ENCODE assay signal across 10 cellular contexts in the genomic region with DNA sequence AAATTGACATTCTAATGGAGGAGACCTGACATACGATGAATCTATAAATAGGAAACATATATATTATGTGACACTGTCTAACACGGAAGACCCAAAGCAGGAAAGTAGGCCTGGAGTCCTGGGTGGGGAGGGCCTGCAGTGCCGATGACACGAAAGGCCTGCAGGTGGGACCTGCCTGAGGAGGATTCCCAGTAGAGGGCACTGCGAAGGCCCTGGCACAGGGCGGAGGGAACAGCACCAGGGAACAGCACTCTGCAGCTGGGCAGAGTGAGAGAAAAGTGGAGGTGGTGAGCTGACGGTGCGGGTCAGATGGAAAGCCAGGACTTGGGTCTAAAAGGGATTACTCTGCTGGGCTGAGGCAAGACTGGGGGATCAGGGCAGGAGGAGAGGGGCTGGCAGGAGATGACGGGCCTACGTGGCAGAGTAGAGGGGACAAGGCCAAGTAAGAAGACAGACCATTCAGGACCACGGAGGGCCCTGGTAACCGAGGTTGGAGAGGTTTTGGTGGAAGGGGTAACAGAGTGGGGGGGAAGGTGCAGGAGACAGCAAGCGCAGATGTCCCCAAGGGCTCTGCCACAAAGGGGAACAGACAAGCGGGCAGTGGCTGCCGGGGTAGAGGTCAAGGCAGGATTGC. TPM values are rescaled to one million over a fixed set of nuclear protein-coding genes. Genes with fewer than 3 reads are reported as not detected.
DNase-seq lines count a peak whose midpoint lies in the region; ATAC-seq and TF ChIP-seq lines count a peak whose summit lies in the region.
"Had no signal": no experiment of that assay in that cellular context is flagged by ENCODE, and none has a peak within 500 bp of the region (broad histone marks: within the 10 kb centered on the region; RNA-seq: fewer than 3 reads in every experiment).

No MANE protein-coding gene starts in this region.

- H3K4me1 ChIP-seq in CD8-positive, alpha-beta T cell (ENCODE audit: insufficient read depth, low read length), result no peaks in the 10 kb centered on the region
- H3K4me1 ChIP-seq in liver (ENCODE audit: control insufficient read depth in 4 of 4, insufficient read depth in 4 of 4, low read length in 3 of 4), result peaks cover 0 to under 1% (median under 1%) of the 10 kb centered on the region in 4 donors
- H3K4me1 ChIP-seq in smooth muscle cell (ENCODE audit: low read depth), result no peaks in the 10 kb centered on the region

- WGBS in liver, result 85% methylated on average over 15 of the region's 15 CpGs
- 94% methylated on average over 15 of the region's 15 CpGs for WGBS in smooth muscle cell (ENCODE audit: low lambda C conversion rate)

- H3K27ac Mint-ChIP-seq in CD8-positive, alpha-beta T cell, result peak overlapping the region; percentile 20

- H3K27ac ChIP-seq in CD8-positive, alpha-beta T cell (ENCODE audit: low read depth, low read length), result no peak overlapping the region
- H3K27ac ChIP-seq in liver (ENCODE audit: low read depth in 1 of 2, low read length in 2 of 2), result no peak overlapping the region
- no peak overlapping the region for H3K27ac ChIP-seq in smooth muscle cell (ENCODE audit: low read depth)

- POLR2A ChIA-PET in CD8-positive, alpha-beta T cell (lab: Charles Lee), result no interaction called here

- no peaks in the 10 kb centered on the region for H3K27me3 ChIP-seq in CD8-positive, alpha-beta T cell (ENCODE audit: insufficient read depth, low read length)
- H3K27me3 ChIP-seq in liver (ENCODE audit: control insufficient read depth in 4 of 4, insufficient read depth in 4 of 4, low read length in 3 of 4) (no peaks in the 10 kb centered on the region), smooth muscle cell (ENCODE audit: low read depth) (no peaks in the 10 kb centered on the region)

- in situ Hi-C loops in astrocyte of the cerebellum (cut with HindIII; ENCODE audit: low sequenced_read_pairs), result no loop called here

- H3K4me3 Mint-ChIP-seq in CD8-positive, alpha-beta T cell, result no peak overlapping the region

- no peaks in the 10 kb centered on the region for H3F3A ChIP-seq in smooth muscle cell (ENCODE audit: low read depth)

- no peak overlapping the region for H3K9ac ChIP-seq in liver (ENCODE audit: low read depth in 1 of 2, low read length in 2 of 2)
- no peak overlapping the region for H3K9ac ChIP-seq in smooth muscle cell (ENCODE audit: low read depth)

- H3K36me3 Mint-ChIP-seq in CD8-positive, alpha-beta T cell, result peaks cover 90% of the 10 kb centered on the region

- H3K79me2 ChIP-seq in smooth muscle cell (ENCODE audit: low read depth), result peaks cover 11% of the 10 kb centered on the region

- no peak for DNase-seq in CD8-positive, alpha-beta T cell
- no peak for DNase-seq in HFF-Myc (ENCODE audit: extremely low read depth, low read depth)
- DNase-seq in astrocyte of the cerebellum (ENCODE audit: low read depth), result no peak
- no peak for DNase-seq in middle frontal gyrus (ENCODE audit: extremely low spot score, low spot score)
- no peak for DNase-seq in smooth muscle cell (lab: John Stamatoyannopoulos, UW; ENCODE audit: unreplicated experiment)
- DNase-seq: NCI-H1105, occipital lobe had no signal

- ATAC-seq in CD8-positive, alpha-beta T cell, result peak; percentile 51
- ATAC-seq in GM18867 (IDR thresholded peaks at IDR 0.05; ENCODE audit: unreplicated experiment) (no peak), HG03378 (IDR thresholded peaks at IDR 0.05; ENCODE audit: unreplicated experiment) (no peak)

- H2AFZ ChIP-seq in smooth muscle cell (ENCODE audit: low read depth), result no peak overlapping the region

- H3K9me3 Mint-ChIP-seq in CD8-positive, alpha-beta T cell, result no peaks in the 10 kb centered on the region

- peak; percentile 41 to 61 for TF ChIP-seq RAD21 in liver (IDR thresholded peaks at IDR 0.05)

- no peak for TF ChIP-seq CTCF in CD8-positive, alpha-beta T cell (IDR thresholded peaks at IDR 0.05)
- peak; percentile 18 for TF ChIP-seq CTCF in HFF-Myc (IDR thresholded peaks at IDR 0.05; ENCODE audit: low read depth, low read length, missing control alignments)
- peak; percentile 17 for TF ChIP-seq CTCF in astrocyte of the cerebellum (IDR thresholded peaks at IDR 0.05; ENCODE audit: low read depth, low read length, missing control alignments)
- peak; percentile 21 for TF ChIP-seq CTCF in liver (IDR thresholded peaks at IDR 0.05; ENCODE audit: low read depth, low read length, missing input control)
- no peak for TF ChIP-seq CTCF in smooth muscle cell (IDR thresholded peaks at IDR 0.05; ENCODE audit: borderline replicate concordance, insufficient read depth, poor library complexity, severe bottlenecking)

- intact Hi-C loops in CD8-positive, alpha-beta T cell (cut with DNase I, micrococcal nuclease), result loop anchor here in 1 of 2 experiments (10.0 kb wide), 1 partner anchor 485 kb away; no protein-coding TSS in a partner anchor

- H3K4me3 ChIP-seq in CD8-positive, alpha-beta T cell (ENCODE audit: low read depth, low read length), result no peak overlapping the region
- H3K4me3 ChIP-seq in HFF-Myc (replicated peaks; ENCODE audit: low read depth, low read length) (no peak overlapping the region), astrocyte of the cerebellum (ENCODE audit: low read depth, low read length) (no peak overlapping the region), liver (ENCODE audit: low read depth in 1 of 3, low read length in 3 of 3) (no peak overlapping the region), smooth muscle cell (no peak overlapping the region)

- no peaks in the 10 kb centered on the region for H3K9me3 ChIP-seq in CD8-positive, alpha-beta T cell (ENCODE audit: low read length)
- no peaks in the 10 kb centered on the region for H3K9me3 ChIP-seq in liver (ENCODE audit: control insufficient read depth in 4 of 4, low read length in 3 of 4)
- H3K9me3 ChIP-seq in smooth muscle cell (replicated peaks; ENCODE audit: low read depth), result no peaks in the 10 kb centered on the region

- H3K4me1 Mint-ChIP-seq in CD8-positive, alpha-beta T cell (ENCODE audit: low read depth), result peaks cover 8% of the 10 kb centered on the region

- peaks cover 9% of the 10 kb centered on the region for H4K20me1 ChIP-seq in smooth muscle cell (ENCODE audit: low read depth)

- CTCF ChIA-PET in CD8-positive, alpha-beta T cell (lab: Charles Lee), result interaction anchor here (1.3 kb wide), 1 partner anchor 36 kb away, joined by 3 read pairs; no protein-coding TSS in a partner anchor

- peaks cover 27% of the 10 kb centered on the region for H3K36me3 ChIP-seq in CD8-positive, alpha-beta T cell (ENCODE audit: insufficient read depth, low read length)
- H3K36me3 ChIP-seq in liver (ENCODE audit: control insufficient read depth in 4 of 4, insufficient read depth in 3 of 4, low read depth in 1 of 4, low read length in 3 of 4) (peaks cover 24 to 62% (median 48%) of the 10 kb centered on the region in 4 donors), smooth muscle cell (ENCODE audit: low read depth) (peaks cover 24% of the 10 kb centered on the region)

- H3K4me2 ChIP-seq in smooth muscle cell, result no peak overlapping the region

- H3K27me3 Mint-ChIP-seq in CD8-positive, alpha-beta T cell (ENCODE audit: low read depth), result no peaks in the 10 kb centered on the region

TF ChIP-seq in liver, 16 proteins besides CTCF, POLR2A, EP300 and RAD21:
- no peak for TF ChIP-seq GABPA (IDR thresholded peaks at IDR 0.05 in 1 of 2, conservative IDR thresholded peaks at IDR 0.05 in 1 of 2)
- TF ChIP-seq SP1 (IDR thresholded peaks at IDR 0.05), result no peak
- no peak for TF ChIP-seq HNF4A (conservative IDR thresholded peaks at IDR 0.05)
- no peak for TF ChIP-seq FOXA1 (IDR thresholded peaks at IDR 0.05)
- no peak for TF ChIP-seq HNF4G (IDR thresholded peaks at IDR 0.05)
- no peak for TF ChIP-seq FOXA2 (IDR thresholded peaks at IDR 0.05)
- no peak for TF ChIP-seq JUND (IDR thresholded peaks at IDR 0.05)

RNA-seq across cellular contexts. Expression of gene ZNF746, which starts 8.1 kb away (rescaled TPM):
- 10 to 100 TPM; 28.4 to 31.1 TPM for total RNA-seq in CD8-positive, alpha-beta T cell
- 10 to 100 TPM in 1 of 2 donors, 1 to 10 TPM in 1; 10.0 to 13.5 TPM for total RNA-seq in liver
- 1 to 10 TPM; 3.8 to 8.5 TPM for polyA plus RNA-seq in liver
- total RNA-seq in smooth muscle cell, result 13.7 and 14.2 TPM in 2 replicates
- 16.7 and 17.2 TPM in 2 replicates for polyA plus RNA-seq in smooth muscle cell

RNA-seq across cellular contexts. Expression of gene ZNF777, which starts 28.6 kb away (rescaled TPM):
- 10 to 100 TPM; 21.0 to 22.2 TPM for total RNA-seq in CD8-positive, alpha-beta T cell
- total RNA-seq in liver, result 1 to 10 TPM; 3.8 to 4.3 TPM
- 1 to 10 TPM in 1 of 2 donors, under 1 TPM in 1; 0.22 to 5.7 TPM for polyA plus RNA-seq in liver
- 4.9 and 7.8 TPM in 2 replicates for total RNA-seq in smooth muscle cell
- polyA plus RNA-seq in smooth muscle cell, result 13.0 and 14.9 TPM in 2 replicates

Comparison
In these comparisons a context has a peak if more than half of its experiments do, and no peak if none do; other contexts are left out.
1. CTCF ChIP-seq: peak in HFF-Myc (single experiment), astrocyte of the cerebellum (single experiment) and liver (single experiment); none in CD8-positive, alpha-beta T cell (single experiment) and smooth muscle cell (single experiment).